In genomic region chr6:105779113-105779512, GRCh38 we compare ENCODE assay signal across 19 cellular contexts.
"Had no signal": no experiment of that assay in that cellular context is flagged by ENCODE, and none has a peak within 500 bp of the region (broad histone marks: within the 10 kb centered on the region; RNA-seq: fewer than 3 reads in every experiment).

No MANE protein-coding gene starts in this region.

- H3K4me3 Mint-ChIP-seq: activated CD4-positive, alpha-beta T cell treated with anti-CD3 and anti-CD28 coated beads, Interleukin-2, amount 10 ng/mL, durations not matched to agents 24 days and 14 days; activated CD8-positive, alpha-beta T cell treated with anti-CD3 and anti-CD28 coated beads, Interleukin-2, amount 10 ng/mL, durations not matched to agents 7 days and 5 days; activated T-cell treated with anti-CD3 and anti-CD28 coated beads, Interleukin-2, amount 50 U/mL, for 4 hours; nephron progenitor cell; stimulated activated memory B cell treated with anti-CD40 and anti-IgM and Interleukin-4, amounts not matched to agents 10 μg/mL and 1 μg/mL and 100 μg/mL, for 72 hours; type B pancreatic cell had no signal

- H3K27ac Mint-ChIP-seq: activated CD4-positive, alpha-beta T cell treated with anti-CD3 and anti-CD28 coated beads, Interleukin-2, amount 10 ng/mL, durations not matched to agents 24 days and 14 days; activated CD8-positive, alpha-beta T cell treated with anti-CD3 and anti-CD28 coated beads, Interleukin-2, amount 10 ng/mL, durations not matched to agents 7 days and 5 days; nephron progenitor cell; stimulated activated memory B cell treated with anti-CD40 and anti-IgM and Interleukin-4, amounts not matched to agents 10 μg/mL and 1 μg/mL and 100 μg/mL, for 72 hours had no signal

- H3K27me3 ChIP-seq: brain microvascular endothelial cell, sigmoid colon, spleen, testis had no signal

- H3K4me1 ChIP-seq: sigmoid colon, testis had no signal

- DNase-seq: activated CD4-positive, alpha-beta T cell treated with anti-CD3 and anti-CD28 coated beads, Interleukin-2, amount 10 ng/mL, durations not matched to agents 24 days and 14 days; activated CD8-positive, alpha-beta T cell treated with anti-CD3 and anti-CD28 coated beads, Interleukin-2, amount 10 ng/mL, durations not matched to agents 7 days and 5 days; activated naive CD4-positive, alpha-beta T cell treated with anti-CD3 and anti-CD28 coated beads, Interleukin-2, amount 50 U/mL, for 16 hours; activated T-cell treated with anti-CD3 and anti-CD28 coated beads, Interleukin-2, amount 50 U/mL, for 4 hours; aorta; brain microvascular endothelial cell; midbrain; nephron progenitor cell; nucleus accumbens; posterior cingulate gyrus; sigmoid colon; spleen; stimulated activated CD4-positive, alpha-beta T cell treated with anti-CD3 and anti-CD28 coated beads, Interleukin-4, amount 100 ng/mL, for 4 hours; testis had no signal

- H3K36me3 Mint-ChIP-seq: type B pancreatic cell had no signal

- H3K4me3 ChIP-seq: coronary artery, lung, sigmoid colon, spleen, testis had no signal

- H3K9me3 ChIP-seq: testis had no signal

- H3K27me3 Mint-ChIP-seq: activated CD4-positive, alpha-beta T cell treated with anti-CD3 and anti-CD28 coated beads, Interleukin-2, amount 10 ng/mL, durations not matched to agents 24 days and 14 days; stimulated activated memory B cell treated with anti-CD40 and anti-IgM and Interleukin-4, amounts not matched to agents 10 μg/mL and 1 μg/mL and 100 μg/mL, for 72 hours; type B pancreatic cell had no signal

- ATAC-seq: activated CD8-positive, alpha-beta T cell treated with anti-CD3 and anti-CD28 coated beads, Interleukin-2, amount 10 ng/mL, durations not matched to agents 7 days and 5 days; activated T-cell treated with anti-CD3 and anti-CD28 coated beads, Interleukin-2, amount 50 U/mL, for 4 hours; esophagus mucosa; stimulated activated memory B cell treated with anti-CD40 and anti-IgM and Interleukin-4, amounts not matched to agents 10 μg/mL and 1 μg/mL and 100 μg/mL, for 72 hours had no signal

- H3K36me3 ChIP-seq: brain microvascular endothelial cell, sigmoid colon, spleen had no signal

- H3K27ac ChIP-seq: brain microvascular endothelial cell, coronary artery, sigmoid colon, spleen, testis had no signal
